1 cellular context compared by ENCODE assay signal in genomic region chr11:64893194-64894069, GRCh38.
TF ChIP-seq lines count a peak whose summit lies in the region.

No MANE protein-coding gene starts in this region.

TF ChIP-seq in GM23338, 12 proteins besides CTCF, POLR2A, EP300 and RAD21 (continued from another document):
- TF ChIP-seq ZNF462 (CRISPR knock-in tag; IDR thresholded peaks at IDR 0.05), result no peak
- TF ChIP-seq ZNF331 (CRISPR knock-in tag; IDR thresholded peaks at IDR 0.05; ENCODE audit: low read depth), result no peak
- no peak for TF ChIP-seq REST (IDR thresholded peaks at IDR 0.05; ENCODE audit: unreplicated experiment)
- no peak for TF ChIP-seq ETS1 (IDR thresholded peaks at IDR 0.05)
